15 cellular contexts compared by ENCODE assay signal in genomic region chr11:32430586-32431357, GRCh38. TPM values are rescaled to one million over a fixed set of nuclear protein-coding genes. Genes with fewer than 3 reads are reported as not detected.
DNase-seq lines count a peak whose midpoint lies in the region; ATAC-seq and TF ChIP-seq lines count a peak whose summit lies in the region.
"Had no signal": no experiment of that assay in that cellular context is flagged by ENCODE, and none has a peak within 500 bp of the region (broad histone marks: within the 10 kb centered on the region; RNA-seq: fewer than 3 reads in every experiment).

No MANE protein-coding gene starts in this region.

- H3K4me3 ChIP-seq in DND-41 (ENCODE audit: low read depth in 1 of 2, low read length in 2 of 2) (no peak overlapping the region), NB4 (ENCODE audit: low read depth, low read length) (peak overlapping the region; percentile 28), Peyer's patch (no peak overlapping the region)
- H3K4me3 ChIP-seq: thyroid gland had no signal

- H3K4me1 ChIP-seq in DND-41 (ENCODE audit: insufficient read depth, low read length) (peaks cover 4% of the 10 kb centered on the region), Peyer's patch (peaks cover 0 to 16% (median 0%) of the 10 kb centered on the region in 4 donors)

- no peak overlapping the region for H2AFZ ChIP-seq in DND-41 (ENCODE audit: low read depth, low read length)

- peak overlapping the region; percentile 91 to 94 (median 92) for H3K4me3 Mint-ChIP-seq in nephron
- H3K4me3 Mint-ChIP-seq: CD4-positive, CD25-positive, alpha-beta regulatory T cell had no signal

- no peak overlapping the region for H3K9ac ChIP-seq in DND-41 (ENCODE audit: low read depth, low read length)

- H3K4me1 Mint-ChIP-seq in nephron: peaks cover 57% of the 10 kb centered on the region

- H3K36me3 ChIP-seq in DND-41 (ENCODE audit: insufficient read depth, low read length) (no peaks in the 10 kb centered on the region), Peyer's patch (no peaks in the 10 kb centered on the region)
- H3K36me3 ChIP-seq: thyroid gland had no signal

- H3K79me2 ChIP-seq in DND-41 (ENCODE audit: insufficient read depth, low read length): no peaks in the 10 kb centered on the region

- no peaks in the 10 kb centered on the region for H4K20me1 ChIP-seq in DND-41 (ENCODE audit: insufficient read depth, low read length)

- no peaks in the 10 kb centered on the region for H3K27me3 ChIP-seq in DND-41 (ENCODE audit: insufficient read depth, low read length, poor library complexity)
- peaks cover 0 to 56% of the 10 kb centered on the region in 2 donors for H3K27me3 ChIP-seq in Peyer's patch

- TF ChIP-seq CTCF in DND-41 (IDR thresholded peaks at IDR 0.05; ENCODE audit: borderline replicate concordance, extremely low read depth, low read length, poor library complexity, severe bottlenecking) (no peak), NB4 (IDR thresholded peaks at IDR 0.05; ENCODE audit: low read depth, low read length) (no peak), nephron (IDR thresholded peaks at IDR 0.05; ENCODE audit: unreplicated experiment in 3 of 3) (peak in 1 of 3 experiments; percentile 37), Peyer's patch (IDR thresholded peaks at IDR 0.05) (peak in 1 of 6 experiments; percentile 4)

- H3K27ac ChIP-seq in DND-41 (ENCODE audit: low read length) (peak overlapping the region; percentile 22; the same call in 1 of the 2 replicates), Peyer's patch (no peak overlapping the region)
- H3K27ac ChIP-seq: thyroid gland, VCaP had no signal

- peaks cover 90% of the 10 kb centered on the region for H3K27me3 Mint-ChIP-seq in nephron (ENCODE audit: low read depth)

- H3K27ac Mint-ChIP-seq in nephron: peak overlapping the region; percentile 95 to 98 (median 97)
- H3K27ac Mint-ChIP-seq: CD4-positive, CD25-positive, alpha-beta regulatory T cell had no signal

- no peak for TF ChIP-seq POLR2A in NB4 (IDR thresholded peaks at IDR 0.05; ENCODE audit: extremely low read depth, insufficient read length)
- no peak for TF ChIP-seq POLR2A in erythroblast (IDR thresholded peaks at IDR 0.05; ENCODE audit: low read length)
- no peak for TF ChIP-seq POLR2A in Peyer's patch (IDR thresholded peaks at IDR 0.05)

- H3K36me3 Mint-ChIP-seq in nephron (ENCODE audit: low read depth): peaks cover 75% of the 10 kb centered on the region
- H3K36me3 Mint-ChIP-seq: CD4-positive, CD25-positive, alpha-beta regulatory T cell had no signal

- no peak overlapping the region for H3K4me2 ChIP-seq in DND-41 (ENCODE audit: insufficient read depth, low read length)

- H3K9me3 ChIP-seq in DND-41 (ENCODE audit: insufficient read depth, low read length, severe bottlenecking) (peaks cover 4% of the 10 kb centered on the region), Peyer's patch (no peaks in the 10 kb centered on the region)
- H3K9me3 ChIP-seq: thyroid gland had no signal

- no peak for DNase-seq in DND-41
- DNase-seq in NB4 (ENCODE audit: low read depth): no peak
- DNase-seq in erythroblast (lab: John Stamatoyannopoulos, UW): peak; percentile 34 to 48
- DNase-seq in Peyer's patch: no peak
- no peak for DNase-seq in NCI-H748 (lab: John Stamatoyannopoulos, UW; ENCODE audit: unreplicated experiment)
- no peak for DNase-seq in T-helper 2 cell
- DNase-seq: activated T-cell treated with anti-CD3 and anti-CD28 coated beads, Interleukin-2, amount 50 U/mL, for 48 hours; CD4-positive, CD25-positive, alpha-beta regulatory T cell; NCI-H2171 treated with DMSO at 0.1 percent for 48 hours; SHP77; thyroid gland had no signal

- ATAC-seq in DND-41 (ENCODE audit: insufficient read depth, low read depth) (no peak), GM19324 (IDR thresholded peaks at IDR 0.05; ENCODE audit: low FRiP score, unreplicated experiment) (no peak)

- peaks cover 2% of the 10 kb centered on the region for H3K9me3 Mint-ChIP-seq in nephron

RNA-seq across cellular contexts. Expression of gene WT1, which starts 4.6 kb away (rescaled TPM):
- total RNA-seq in Peyer's patch: not detected
- total RNA-seq: CD4-positive, CD25-positive, alpha-beta regulatory T cell; cerebellum had no signal

Comparison
In these comparisons a context has a peak if more than half of its experiments do, and no peak if none do; other contexts are left out.
1. DNase-seq: peak in erythroblast (2 of 2); none in DND-41 (single experiment), NB4 (single experiment), Peyer's patch (0 of 3), NCI-H748 (single experiment) and T-helper 2 cell (0 of 5).